Comparison of ENCODE assay signal across 23 cellular contexts in genomic region chr11:75852406-75853017, GRCh38. TPM values are rescaled to one million over a fixed set of nuclear protein-coding genes. Genes with fewer than 3 reads are reported as not detected.
DNase-seq lines count a peak whose midpoint lies in the region; ATAC-seq, FAIRE-seq and TF ChIP-seq lines count a peak whose summit lies in the region.
"Had no signal": no experiment of that assay in that cellular context is flagged by ENCODE, and none has a peak within 500 bp of the region (broad histone marks: within the 10 kb centered on the region; RNA-seq: fewer than 3 reads in every experiment).

No MANE protein-coding gene starts in this region.

- H3K9ac ChIP-seq in K562 (ENCODE audit: insufficient read depth in 1 of 2, low read depth in 2 of 2, low read length in 2 of 2): no peak overlapping the region
- H3K9ac ChIP-seq: BLaER1 treated with 17β-estradiol and CSF1 and Interleukin-3, amounts not matched to agents 10 nM and 100 nM had no signal

- no peak overlapping the region for H2AFZ ChIP-seq in K562 (ENCODE audit: low read depth, low read length)
- H2AFZ ChIP-seq: PC-9 had no signal

- POLR2A ChIA-PET in K562 (lab: Yijun Ruan, JAX): interaction anchor here (1.2 kb wide), 1 partner anchor 16 kb away, joined by 3 read pairs; no protein-coding TSS in a partner anchor
- POLR2A ChIA-PET in activated CD4-positive, alpha-beta T cell treated with anti-CD3 and anti-CD28 coated beads, Interleukin-2, amount 10 ng/mL, durations not matched to agents 7 days and 5 days (lab: Charles Lee): no interaction called here

- peaks cover 32% of the 10 kb centered on the region for H3K79me2 ChIP-seq in K562 (ENCODE audit: control insufficient read depth, insufficient read depth, low read length)

- H3K4me3 Mint-ChIP-seq in memory B cell: no peak overlapping the region
- no peak overlapping the region for H3K4me3 Mint-ChIP-seq in activated CD4-positive, alpha-beta T cell treated with anti-CD3 and anti-CD28 coated beads, Interleukin-2, amount 10 ng/mL, durations not matched to agents 7 days and 5 days
- H3K4me3 Mint-ChIP-seq: CD4-positive, alpha-beta T cell had no signal

- CTCF ChIA-PET in K562 (lab: Yijun Ruan, JAX; ENCODE audit: low intra/inter-chr PET ratio): no interaction called here
- CTCF ChIA-PET in activated CD4-positive, alpha-beta T cell treated with anti-CD3 and anti-CD28 coated beads, Interleukin-2, amount 10 ng/mL, durations not matched to agents 7 days and 5 days (lab: Charles Lee): no interaction called here

- TF ChIP-seq RAD21 in K562 (CRISPR knock-in tag; conservative IDR thresholded peaks at IDR 0.05 in 1 of 2, IDR thresholded peaks at IDR 0.05 in 1 of 2): no peak

- FAIRE-seq in HTR-8/SVneo (lab: Jason Lieb, UNC): no peak
- no peak for FAIRE-seq in K562 (lab: Jason Lieb, UNC)
- FAIRE-seq: A204.1, GM19239 had no signal

- H4K20me1 ChIP-seq in K562 (replicated peaks; ENCODE audit: control insufficient read depth, insufficient read depth, low read length): peaks cover 4% of the 10 kb centered on the region; the same call in 1 of the 2 replicates

- no peak for TF ChIP-seq EP300 in K562 (IDR thresholded peaks at IDR 0.05; ENCODE audit: low read length)

- peak; percentile 21 for DNase-seq in EL
- peak; percentile 28 for DNase-seq in HTR-8/SVneo (ENCODE audit: insufficient read length, low spot score)
- DNase-seq in K562 (ENCODE audit: extremely low read depth in 1 of 4, low spot score in 3 of 4): no peak
- DNase-seq in memory B cell (ENCODE audit: low spot score in 2 of 2): no peak
- DNase-seq in Ammon's horn (ENCODE audit: low spot score): no peak
- no peak for DNase-seq in stimulated activated CD4-positive, alpha-beta T cell treated with anti-CD3 and anti-CD28 coated beads, Interleukin-12 subunit alpha, Interleukin-12 subunit beta, amount 100 ng/mL, for 4 hours
- no peak for DNase-seq in activated CD4-positive, alpha-beta T cell treated with anti-CD3 and anti-CD28 coated beads, Interleukin-2, amount 10 ng/mL, durations not matched to agents 7 days and 5 days
- DNase-seq: CD4-positive, alpha-beta T cell; COR-L47; KG1; MM.1S; NCI-H2029; NCI-H446; NCI-H524 treated with DMSO at 0.1 percent for 48 hours; NCI-H774; PC-9; Right ventricle myocardium superior; RPMI8226 had no signal

- no peak overlapping the region for H3K4me2 ChIP-seq in K562 (ENCODE audit: insufficient read depth, low read length)
- H3K4me2 ChIP-seq: BLaER1 treated with 17β-estradiol and CSF1 and Interleukin-3, amounts not matched to agents 10 nM and 100 nM; PC-9 had no signal

- peaks cover 20% of the 10 kb centered on the region for H3K36me3 Mint-ChIP-seq in memory B cell
- H3K36me3 Mint-ChIP-seq in activated CD4-positive, alpha-beta T cell treated with anti-CD3 and anti-CD28 coated beads, Interleukin-2, amount 10 ng/mL, durations not matched to agents 7 days and 5 days (ENCODE audit: low read depth): peaks cover 21% of the 10 kb centered on the region

- H3K27ac ChIP-seq in K562 (ENCODE audit: extremely low read depth, low read depth, low read length): no peak overlapping the region
- H3K27ac ChIP-seq: BLaER1 treated with 17β-estradiol and CSF1 and Interleukin-3, amounts not matched to agents 10 nM and 100 nM; PC-9; SJSA1 had no signal

- no peaks in the 10 kb centered on the region for H3K9me3 Mint-ChIP-seq in memory B cell
- H3K9me3 Mint-ChIP-seq in activated CD4-positive, alpha-beta T cell treated with anti-CD3 and anti-CD28 coated beads, Interleukin-2, amount 10 ng/mL, durations not matched to agents 7 days and 5 days: peaks cover 2% of the 10 kb centered on the region
- H3K9me3 Mint-ChIP-seq: CD4-positive, alpha-beta T cell had no signal

- H3K27me3 Mint-ChIP-seq in memory B cell: no peaks in the 10 kb centered on the region
- H3K27me3 Mint-ChIP-seq in activated CD4-positive, alpha-beta T cell treated with anti-CD3 and anti-CD28 coated beads, Interleukin-2, amount 10 ng/mL, durations not matched to agents 7 days and 5 days: no peaks in the 10 kb centered on the region
- H3K27me3 Mint-ChIP-seq: CD4-positive, alpha-beta T cell had no signal

- H3K9me3 ChIP-seq in K562 (replicated peaks; ENCODE audit: control insufficient read depth, insufficient read depth, low read depth, low read length): no peaks in the 10 kb centered on the region
- H3K9me3 ChIP-seq: SJSA1 had no signal

- in situ Hi-C loops in K562 (cut with MboI): loop anchor here (25.0 kb wide), 1 partner anchor 415 kb away; the partner anchor contains the start of gene KLHL35

- H3K36me3 ChIP-seq in K562 (ENCODE audit: control insufficient read depth, insufficient read depth, low read length): peaks cover 18% of the 10 kb centered on the region; the same call in 1 of the 3 replicates
- H3K36me3 ChIP-seq: SJSA1 had no signal

- H3K9me1 ChIP-seq in K562 (ENCODE audit: control insufficient read depth, insufficient read depth, low read length): no peaks in the 10 kb centered on the region

- peaks cover 33% of the 10 kb centered on the region for H3K4me1 Mint-ChIP-seq in memory B cell
- peaks cover 13% of the 10 kb centered on the region for H3K4me1 Mint-ChIP-seq in activated CD4-positive, alpha-beta T cell treated with anti-CD3 and anti-CD28 coated beads, Interleukin-2, amount 10 ng/mL, durations not matched to agents 7 days and 5 days

- H3K27me3 ChIP-seq in K562 (ENCODE audit: control insufficient read depth in 2 of 2, insufficient read depth in 2 of 2, low read length in 2 of 2): no peaks in the 10 kb centered on the region
- H3K27me3 ChIP-seq: BLaER1 treated with 17β-estradiol and CSF1 and Interleukin-3, amounts not matched to agents 10 nM and 100 nM; SJSA1 had no signal

- TF ChIP-seq CTCF in K562 (IDR thresholded peaks at IDR 0.05 in 2 of 3, conservative IDR thresholded peaks at IDR 0.05 in 1 of 3; ENCODE audit: insufficient read depth in 2 of 3, low read depth in 1 of 3, low read length in 3 of 3): no peak

- ATAC-seq in K562 (no peak), memory B cell (ENCODE audit: low read depth) (no peak), SK-N-SH treated with all-trans-retinoic acid at 6 μM for 48 hours (no peak)

- peak overlapping the region; percentile 19 for H3K27ac Mint-ChIP-seq in memory B cell
- H3K27ac Mint-ChIP-seq in activated CD4-positive, alpha-beta T cell treated with anti-CD3 and anti-CD28 coated beads, Interleukin-2, amount 10 ng/mL, durations not matched to agents 7 days and 5 days: no peak overlapping the region
- H3K27ac Mint-ChIP-seq: CD4-positive, alpha-beta T cell had no signal

- intact Hi-C loops in K562 (cut with micrococcal nuclease): no loop called here

- no peak overlapping the region for H3K4me3 ChIP-seq in K562
- H3K4me3 ChIP-seq: BLaER1 treated with 17β-estradiol and CSF1 and Interleukin-3, amounts not matched to agents 10 nM and 100 nM; PC-9; SJSA1 had no signal

- H3K4me1 ChIP-seq in K562 (replicated peaks in 1 of 2; ENCODE audit: control insufficient read depth in 2 of 2, insufficient read depth in 2 of 2, low read length in 2 of 2): peaks cover 0 to 17% of the 10 kb centered on the region in 2 experiments; a peak in 3 of 5 replicates
- H3K4me1 ChIP-seq: SJSA1 had no signal

- 57% methylated on average over 5 of the region's 5 CpGs for WGBS in K562 (ENCODE audit: insufficient coverage, low coverage, missing lambda C conversion rate)

- no peak for TF ChIP-seq POLR2A in K562 (conservative IDR thresholded peaks at IDR 0.05)

- TSS peak; percentile 31 for BruUV-seq in K562 (replicated peaks; lab: Mats Ljungman, UMichigan)

TF ChIP-seq in K562, 482 proteins besides CTCF, POLR2A, EP300 and RAD21 (continues in another document):
- no peak for TF ChIP-seq NELFE (IDR thresholded peaks at IDR 0.05; ENCODE audit: insufficient read depth, insufficient read length)

TF ChIP-seq in SK-N-SH treated with all-trans-retinoic acid at 6 μM for 48 hours, 23 proteins besides CTCF, POLR2A, EP300 and RAD21 (continues in another document):
- no peak for TF ChIP-seq TCF4 (CRISPR knock-in tag; IDR thresholded peaks at IDR 0.05; ENCODE audit: borderline replicate concordance)
- no peak for TF ChIP-seq ISL1 (CRISPR knock-in tag; IDR thresholded peaks at IDR 0.05)
- TF ChIP-seq, protein P1, sequence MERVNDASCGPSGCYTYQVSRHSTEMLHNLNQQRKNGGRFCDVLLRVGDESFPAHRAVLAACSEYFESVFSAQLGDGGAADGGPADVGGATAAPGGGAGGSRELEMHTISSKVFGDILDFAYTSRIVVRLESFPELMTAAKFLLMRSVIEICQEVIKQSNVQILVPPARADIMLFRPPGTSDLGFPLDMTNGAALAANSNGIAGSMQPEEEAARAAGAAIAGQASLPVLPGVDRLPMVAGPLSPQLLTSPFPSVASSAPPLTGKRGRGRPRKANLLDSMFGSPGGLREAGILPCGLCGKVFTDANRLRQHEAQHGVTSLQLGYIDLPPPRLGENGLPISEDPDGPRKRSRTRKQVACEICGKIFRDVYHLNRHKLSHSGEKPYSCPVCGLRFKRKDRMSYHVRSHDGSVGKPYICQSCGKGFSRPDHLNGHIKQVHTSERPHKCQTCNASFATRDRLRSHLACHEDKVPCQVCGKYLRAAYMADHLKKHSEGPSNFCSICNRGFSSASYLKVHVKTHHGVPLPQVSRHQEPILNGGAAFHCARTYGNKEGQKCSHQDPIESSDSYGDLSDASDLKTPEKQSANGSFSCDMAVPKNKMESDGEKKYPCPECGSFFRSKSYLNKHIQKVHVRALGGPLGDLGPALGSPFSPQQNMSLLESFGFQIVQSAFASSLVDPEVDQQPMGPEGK (CRISPR knock-in tag; IDR thresholded peaks at IDR 0.05; ENCODE audit: borderline replicate concordance): no peak

RNA-seq across cellular contexts. Expression of gene UVRAG, which starts 37.5 kb away (rescaled TPM):
- total RNA-seq in K562 (2011; cell fraction: chromatin; rRNA removed; ENCODE audit: low replicate concordance): 37.0 and 117 TPM in 2 replicates
- total RNA-seq in K562 (2011; cell fraction: nucleolus; rRNA removed): 12.7 and 16.6 TPM in 2 replicates
- total RNA-seq in K562 (2011; cell fraction: nucleoplasm; rRNA removed): 46.7 and 79.5 TPM in 2 replicates
- total RNA-seq in K562 (2014; rRNA removed): 10.5 and 12.3 TPM in 2 replicates
- 17.6 and 21.0 TPM in 2 replicates for total RNA-seq in K562 (2014; rRNA removed; fragmentation: Illumina TruSeq; extraction: Trizol)
- 15.8 and 17.8 TPM in 2 replicates for total RNA-seq in K562 (2015; rRNA removed; fragmentation: Illumina TruSeq; extraction: Trizol)
- 16.0 TPM in 2 replicates for total RNA-seq in K562 (2021)
- polyA plus RNA-seq in K562 (2011; rRNA removed): 10.2 and 12.4 TPM in 2 replicates
- 5.0 and 6.4 TPM in 2 replicates for polyA plus RNA-seq in K562 (2011; cell fraction: cytosol; rRNA removed)
- 10.7 and 13.0 TPM in 2 replicates for polyA plus RNA-seq in K562 (2011; cell fraction: nucleus; rRNA removed)
- 10.5 and 10.6 TPM in 2 replicates for polyA plus RNA-seq in K562 (2012)
- 11.0 and 13.8 TPM in 2 replicates for polyA plus RNA-seq in K562 (2014; fragmentation: Illumina TruSeq; extraction: Trizol)
- polyA plus RNA-seq in K562 (2014; fragmentation: Nextera tagmentation; extraction: Ambion mirVana): 1 to 10 TPM; 3.1 to 5.2 TPM
- polyA plus RNA-seq in K562 (2014; rRNA removed): 9.2 and 9.4 TPM in 2 replicates
- 32.2 and 40.2 TPM in 2 replicates for polyA minus RNA-seq in K562 (2011; rRNA and poly(A)+ RNA removed)
- polyA minus RNA-seq in K562 (2011; cell fraction: cytosol; rRNA and poly(A)+ RNA removed): 6.5 and 6.9 TPM in 2 replicates
- polyA minus RNA-seq in K562 (2011; cell fraction: nucleus; rRNA and poly(A)+ RNA removed): 31.5 and 58.0 TPM in 2 replicates
- 10 to 100 TPM; 16.8 to 17.0 TPM for total RNA-seq in activated CD4-positive, alpha-beta T cell treated with anti-CD3 and anti-CD28 coated beads, Interleukin-2, amount 10 ng/mL, durations not matched to agents 7 days and 5 days

Comparison
In these comparisons a context has a peak if more than half of its experiments do, and no peak if none do; other contexts are left out.
1. DNase-seq: peak in EL (single experiment) and HTR-8/SVneo (single experiment); none in K562 (0 of 4), memory B cell (0 of 2), Ammon's horn (single experiment), stimulated activated CD4-positive, alpha-beta T cell treated with anti-CD3 and anti-CD28 coated beads, Interleukin-12 subunit alpha, Interleukin-12 subunit beta, amount 100 ng/mL, for 4 hours (single experiment) and activated CD4-positive, alpha-beta T cell treated with anti-CD3 and anti-CD28 coated beads, Interleukin-2, amount 10 ng/mL, durations not matched to agents 7 days and 5 days (single experiment).